20 cellular contexts compared by ENCODE assay signal in genomic region chr16:87474566-87474996, GRCh38. TPM values are rescaled to one million over a fixed set of nuclear protein-coding genes. Genes with fewer than 3 reads are reported as not detected.
DNase-seq lines count a peak whose midpoint lies in the region; ATAC-seq and TF ChIP-seq lines count a peak whose summit lies in the region.
"Had no signal": no experiment of that assay in that cellular context is flagged by ENCODE, and none has a peak within 500 bp of the region (broad histone marks: within the 10 kb centered on the region; RNA-seq: fewer than 3 reads in every experiment).

No MANE protein-coding gene starts in this region.

- no peaks in the 10 kb centered on the region for H3K27me3 Mint-ChIP-seq in T-helper 17 cell
- no peaks in the 10 kb centered on the region for H3K27me3 Mint-ChIP-seq in activated CD4-positive, alpha-beta memory T cell treated with anti-CD3 and anti-CD28 coated beads, Interleukin-2, amount 10 ng/mL, durations not matched to agents 7 days and 5 days

- peaks cover 27% of the 10 kb centered on the region for H3K4me1 Mint-ChIP-seq in T-helper 17 cell
- H3K4me1 Mint-ChIP-seq in activated CD4-positive, alpha-beta memory T cell treated with anti-CD3 and anti-CD28 coated beads, Interleukin-2, amount 10 ng/mL, durations not matched to agents 7 days and 5 days, result no peaks in the 10 kb centered on the region

- CTCF ChIA-PET in activated CD4-positive, alpha-beta memory T cell treated with anti-CD3 and anti-CD28 coated beads, Interleukin-2, amount 10 ng/mL, durations not matched to agents 7 days and 5 days (lab: Charles Lee), result no interaction called here

- no peaks in the 10 kb centered on the region for H3K36me3 Mint-ChIP-seq in T-helper 17 cell (ENCODE audit: low read depth)
- no peaks in the 10 kb centered on the region for H3K36me3 Mint-ChIP-seq in activated CD4-positive, alpha-beta memory T cell treated with anti-CD3 and anti-CD28 coated beads, Interleukin-2, amount 10 ng/mL, durations not matched to agents 7 days and 5 days (ENCODE audit: low read depth)

- intact Hi-C loops in vagina (cut with DNase I), result no loop called here

- ATAC-seq in T-helper 17 cell, result no peak
- ATAC-seq: PC-3 had no signal

- H3K4me3 ChIP-seq in mucosa of stomach (ENCODE audit: low read length) (no peak overlapping the region), vagina (no peak overlapping the region), SJCRH30 (no peak overlapping the region)

- POLR2A ChIA-PET in activated CD4-positive, alpha-beta memory T cell treated with anti-CD3 and anti-CD28 coated beads, Interleukin-2, amount 10 ng/mL, durations not matched to agents 7 days and 5 days (lab: Charles Lee), result no interaction called here

- H3K27ac ChIP-seq in vagina (peak overlapping the region; percentile 25), SJCRH30 (no peak overlapping the region)
- H3K27ac ChIP-seq: KMS-11, RWPE1 had no signal

- TF ChIP-seq CTCF in vagina (IDR thresholded peaks at IDR 0.05), result no peak

- no peak for TF ChIP-seq POLR2A in vagina (IDR thresholded peaks at IDR 0.05)

- H3K4me3 Mint-ChIP-seq in T-helper 17 cell, result no peak overlapping the region
- H3K4me3 Mint-ChIP-seq in activated CD4-positive, alpha-beta memory T cell treated with anti-CD3 and anti-CD28 coated beads, Interleukin-2, amount 10 ng/mL, durations not matched to agents 7 days and 5 days, result no peak overlapping the region
- H3K4me3 Mint-ChIP-seq: CD14-positive monocyte had no signal

- H3K36me3 ChIP-seq in mucosa of stomach (ENCODE audit: control insufficient read depth, insufficient read depth, low read length) (no peaks in the 10 kb centered on the region), vagina (no peaks in the 10 kb centered on the region), SJCRH30 (no peaks in the 10 kb centered on the region)

- peak overlapping the region; percentile 1 for H3K9ac ChIP-seq in mucosa of stomach (ENCODE audit: low read length)
- H3K9ac ChIP-seq: KMS-11 had no signal

- H3K9me3 ChIP-seq in T-helper 17 cell (ENCODE audit: control insufficient read depth, low read length, poor library complexity, severe bottlenecking) (no peaks in the 10 kb centered on the region), mucosa of stomach (ENCODE audit: control insufficient read depth, low read length) (no peaks in the 10 kb centered on the region), vagina (no peaks in the 10 kb centered on the region), SJCRH30 (replicated peaks) (no peaks in the 10 kb centered on the region)

- H3K4me1 ChIP-seq in mucosa of stomach (ENCODE audit: control insufficient read depth, insufficient read depth, low read length) (peaks cover 18% of the 10 kb centered on the region), vagina (peaks cover 70% of the 10 kb centered on the region), SJCRH30 (no peaks in the 10 kb centered on the region)

- peak overlapping the region; percentile 73 for H3K27ac Mint-ChIP-seq in T-helper 17 cell
- H3K27ac Mint-ChIP-seq in activated CD4-positive, alpha-beta memory T cell treated with anti-CD3 and anti-CD28 coated beads, Interleukin-2, amount 10 ng/mL, durations not matched to agents 7 days and 5 days, result no peak overlapping the region

- H3K27me3 ChIP-seq in mucosa of stomach (ENCODE audit: control insufficient read depth, insufficient read depth, low read length) (no peaks in the 10 kb centered on the region), vagina (no peaks in the 10 kb centered on the region), SJCRH30 (no peaks in the 10 kb centered on the region)

- no peaks in the 10 kb centered on the region for H3K9me3 Mint-ChIP-seq in activated CD4-positive, alpha-beta memory T cell treated with anti-CD3 and anti-CD28 coated beads, Interleukin-2, amount 10 ng/mL, durations not matched to agents 7 days and 5 days
- H3K9me3 Mint-ChIP-seq: CD14-positive monocyte had no signal

- DNase-seq in T-helper 17 cell (no peak), islet precursor cell (peak; percentile 69), vagina (ENCODE audit: extremely low spot score in 2 of 2) (no peak), NCI-H345 (lab: John Stamatoyannopoulos, UW) (no peak), SJCRH30 (no peak)
- DNase-seq in activated CD4-positive, alpha-beta memory T cell treated with anti-CD3 and anti-CD28 coated beads, Interleukin-2, amount 10 ng/mL, durations not matched to agents 7 days and 5 days, result no peak
- DNase-seq in effector CD4-positive, alpha-beta T cell, result no peak
- DNase-seq: ACHN, DMS 273 treated with DMSO at 0.1 percent for 48 hours, GOT3, NCI-H1436, NCI-H1930, NCI-H226, NCI-H526, PC-3, SIG-M5 had no signal

RNA-seq across cellular contexts. Expression of gene ZCCHC14, which starts 18.2 kb away (rescaled TPM):
- total RNA-seq in T-helper 17 cell, result 10 to 100 TPM; 16.5 to 17.7 TPM
- total RNA-seq in vagina, result 74.2 TPM
- total RNA-seq in activated CD4-positive, alpha-beta memory T cell treated with anti-CD3 and anti-CD28 coated beads, Interleukin-2, amount 10 ng/mL, durations not matched to agents 7 days and 5 days, result 1 to 10 TPM; 4.2 to 5.0 TPM
- 5.9 and 7.5 TPM in 2 replicates for total RNA-seq in SJCRH30 (2014; rRNA removed; shearing (Covaris generic))
